Comparison of ENCODE assay signal across 9 cellular contexts in genomic region chr15:31387483-31388118, GRCh38.
DNase-seq lines count a peak whose midpoint lies in the region; ATAC-seq, FAIRE-seq and TF ChIP-seq lines count a peak whose summit lies in the region.
"Had no signal": no experiment of that assay in that cellular context is flagged by ENCODE, and none has a peak within 500 bp of the region (broad histone marks: within the 10 kb centered on the region; RNA-seq: fewer than 3 reads in every experiment).

No MANE protein-coding gene starts in this region.

- no peak overlapping the region for H2BK5ac ChIP-seq in trophoblast cell (ENCODE audit: low read depth, low read length, poor library complexity)

- no peak overlapping the region for H4K12ac ChIP-seq in trophoblast cell (ENCODE audit: low read depth, low read length)

- WGBS in trophoblast cell (ENCODE audit: extremely low coverage, insufficient coverage, insufficient read length) = no CpG with 5 or more reads among the region's 6 CpGs

- no peak overlapping the region for H3K23ac ChIP-seq in trophoblast cell (ENCODE audit: low read length)

- no peak overlapping the region for H3K18ac ChIP-seq in trophoblast cell (ENCODE audit: low read length)

- 0 out of 2 replicates have a peak, but pooled peaks cover 5% of the 10 kb centered on the region for H4K20me1 ChIP-seq in PC-3 (ENCODE audit: low read length)

- H4K91ac ChIP-seq in trophoblast cell (ENCODE audit: low read depth, low read length) = no peak overlapping the region

- peak overlapping the region; percentile 21 for H2BK12ac ChIP-seq in trophoblast cell (ENCODE audit: low read length)

- intact Hi-C loops in PC-3 (cut with micrococcal nuclease) = loop anchor here (1.0 to 5.0 kb wide), 3 partner anchors 50 to 101 kb away; partner anchors contain the start of gene KLF13

- no peak overlapping the region for H3K4ac ChIP-seq in trophoblast cell (ENCODE audit: low read depth, low read length)

- H3K4me1 ChIP-seq in PC-3 (ENCODE audit: insufficient read depth, low read length) = peaks cover 24% of the 10 kb centered on the region
- H3K4me1 ChIP-seq in trophoblast cell (ENCODE audit: control insufficient read depth in 1 of 2, insufficient read depth in 2 of 2, low read length in 2 of 2) = peaks cover 4% of the 10 kb centered on the region in 2 experiments

- POLR2A ChIA-PET in PC-3 (lab: Charles Lee; ENCODE audit: unreplicated experiment) = no interaction called here

- H3K14ac ChIP-seq in trophoblast cell (ENCODE audit: low read length) = no peak overlapping the region

- H3K9me3 ChIP-seq in PC-3 (ENCODE audit: low read length) = no peaks in the 10 kb centered on the region
- H3K9me3 ChIP-seq in trophoblast cell (ENCODE audit: insufficient read depth, low read depth, low read length) = peaks cover 7% of the 10 kb centered on the region

- no peak overlapping the region for H3K9ac ChIP-seq in PC-3 (ENCODE audit: low read length)
- H3K9ac ChIP-seq in trophoblast cell (ENCODE audit: low read length) = no peak overlapping the region

- no peaks in the 10 kb centered on the region for H3F3A ChIP-seq in PC-3 (ENCODE audit: low read length, unreplicated experiment)

- H3K27ac ChIP-seq in PC-3 (ENCODE audit: low read length) (peak overlapping the region; percentile 64), trophoblast cell (ENCODE audit: low read depth, low read length) (no peak overlapping the region)

- CTCF ChIA-PET in PC-3 (lab: Charles Lee) = interaction anchor here (0.6 kb wide), 1 partner anchor 176 kb away, joined by 8 read pairs; no protein-coding TSS in a partner anchor

- H3K4me3 ChIP-seq in PC-3 (ENCODE audit: low read length) = no peak overlapping the region
- H3K4me3 ChIP-seq in choroid plexus epithelial cell (ENCODE audit: low read depth, low read length) = no peak overlapping the region
- no peak overlapping the region for H3K4me3 ChIP-seq in trophoblast cell (ENCODE audit: low read depth, low read length)

- H3K79me2 ChIP-seq in PC-3 (ENCODE audit: low read length) (no peaks in the 10 kb centered on the region), trophoblast cell (ENCODE audit: control insufficient read depth, insufficient read depth, low read length, poor library complexity) (peaks cover 5% of the 10 kb centered on the region)

- H3K79me1 ChIP-seq in trophoblast cell (ENCODE audit: low read length) = peaks cover 18% of the 10 kb centered on the region

- H2AFZ ChIP-seq in PC-3 (ENCODE audit: low read length) = no peak overlapping the region
- H2AFZ ChIP-seq in trophoblast cell (ENCODE audit: insufficient read depth, low read length, poor library complexity) = no peak overlapping the region

- in situ Hi-C loops in GM13976 (cut with MboI; ENCODE audit: low sequenced_read_pairs, unreplicated experiment) = no loop called here

- TF ChIP-seq CTCF in GM13976 (IDR thresholded peaks at IDR 0.05; ENCODE audit: borderline replicate concordance, control extremely low read depth, extremely low read depth, insufficient read depth, missing control alignments) = no peak
- TF ChIP-seq CTCF in PC-3 (conservative IDR thresholded peaks at IDR 0.05; ENCODE audit: low read depth, low read length) = no peak
- no peak for TF ChIP-seq CTCF in choroid plexus epithelial cell (conservative IDR thresholded peaks at IDR 0.05; ENCODE audit: low read depth, low read length)

- H3K27me3 ChIP-seq in PC-3 (ENCODE audit: low read length) (peaks cover 3% of the 10 kb centered on the region; the same call in 1 of the 2 replicates), trophoblast cell (ENCODE audit: insufficient read depth, low read length) (no peaks in the 10 kb centered on the region)

- H3K36me3 ChIP-seq in PC-3 (ENCODE audit: low read depth, low read length) = no peaks in the 10 kb centered on the region
- H3K36me3 ChIP-seq in trophoblast cell (ENCODE audit: control insufficient read depth in 1 of 2, insufficient read depth in 2 of 2, low read length in 2 of 2) = peaks cover 0 to 4% of the 10 kb centered on the region in 2 experiments

- DNase-seq in GM13976 (ENCODE audit: low spot score) (peak; percentile 9), PC-3 (peak; percentile 70), choroid plexus epithelial cell (ENCODE audit: low read depth) (peak; percentile 32), trophoblast cell (no peak), SIG-M5 (lab: John Stamatoyannopoulos, UW) (no peak), GM19239 (ENCODE audit: insufficient read length, low spot score) (no peak), Kasumi-1 (lab: John Stamatoyannopoulos, UW) (no peak)

- no TSS peak for BruUV-seq in PC-3 (replicated peaks; lab: Mats Ljungman, UMichigan)

- H3K4me2 ChIP-seq in PC-3 (ENCODE audit: low read length) (peak overlapping the region; percentile 35), trophoblast cell (ENCODE audit: low read length) (no peak overlapping the region)

- H4K8ac ChIP-seq in trophoblast cell (ENCODE audit: low read depth, low read length) = no peak overlapping the region

- H2AK5ac ChIP-seq in trophoblast cell (ENCODE audit: low read length) = no peak overlapping the region

- FAIRE-seq in GM19239 (lab: Jason Lieb, UNC) = no peak
- FAIRE-seq: bronchial epithelial cell had no signal

- no peak overlapping the region for H2BK120ac ChIP-seq in trophoblast cell (ENCODE audit: insufficient read depth, low read length, poor library complexity)

- no peaks in the 10 kb centered on the region for H3K9me2 ChIP-seq in PC-3 (replicated peaks; ENCODE audit: low read length)

- ATAC-seq in PC-3 = peak; percentile 74
- ATAC-seq in GM21737 (IDR thresholded peaks at IDR 0.05; ENCODE audit: unreplicated experiment) = no peak

Comparison
In these comparisons a context has a peak if more than half of its experiments do, and no peak if none do; other contexts are left out.
1. DNase-seq: peak in GM13976 (single experiment), PC-3 (single experiment) and choroid plexus epithelial cell (single experiment); none in trophoblast cell (0 of 2), SIG-M5 (single experiment), GM19239 (single experiment) and Kasumi-1 (0 of 2).